1 cellular context compared by ENCODE assay signal in genomic region chr3:165196577-165197561, GRCh38.
TF ChIP-seq lines count a peak whose summit lies in the region.

No MANE protein-coding gene starts in this region.

TF ChIP-seq in H1, 55 proteins besides CTCF, POLR2A, EP300 and RAD21 (continued from another document):
- TF ChIP-seq CBX8 (IDR thresholded peaks at IDR 0.05; ENCODE audit: borderline replicate concordance, low read depth, low read length): no peak
- TF ChIP-seq CHD2 (IDR thresholded peaks at IDR 0.05; ENCODE audit: low read length): no peak
- TF ChIP-seq SIX5 (IDR thresholded peaks at IDR 0.05; ENCODE audit: low read depth, low read length): no peak
TF ChIP-seq in H1: peak in this region for 5.
